ENCODE assay signal across 8 cellular contexts in the genomic region with DNA sequence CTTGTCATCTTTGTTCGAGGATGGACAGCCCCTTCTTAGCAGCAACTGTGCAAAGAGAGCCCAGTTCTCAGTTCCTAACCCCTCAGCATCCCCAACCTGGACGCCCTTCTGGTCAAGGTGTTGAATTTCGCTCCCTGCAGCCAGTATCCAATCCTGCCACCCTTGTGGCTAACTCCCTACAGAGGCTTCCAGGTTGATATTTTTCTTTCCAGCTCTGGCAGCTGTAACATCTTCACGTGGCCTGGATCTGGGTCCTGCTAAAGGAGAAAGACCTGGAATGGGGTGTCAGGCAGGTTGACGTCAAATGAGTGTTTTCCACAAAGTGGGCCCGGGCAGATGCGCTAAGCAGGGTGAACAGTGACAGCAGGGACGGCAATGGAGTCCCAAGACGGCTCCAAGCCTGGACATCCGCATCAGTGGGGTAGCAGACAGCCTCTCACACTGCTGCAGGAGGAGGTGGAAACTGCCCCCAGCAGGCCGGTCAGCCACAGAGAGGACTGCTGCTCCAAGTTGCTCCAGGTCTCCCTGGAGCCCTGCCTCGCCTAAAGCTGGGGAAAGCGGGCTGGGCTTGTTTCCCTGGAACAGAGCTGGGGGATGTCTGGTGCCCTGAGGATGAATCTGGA. TPM values are rescaled to one million over a fixed set of nuclear protein-coding genes. Genes with fewer than 3 reads are reported as not detected.
DNase-seq lines count a peak whose midpoint lies in the region; ATAC-seq lines count a peak whose summit lies in the region.

No MANE protein-coding gene starts in this region.

- peak overlapping the region; percentile 87 for H3K27ac ChIP-seq in temporal lobe (ENCODE audit: low read depth, low read length)

- peak overlapping the region; percentile 86 for H3K27ac Mint-ChIP-seq in T-helper 1 cell treated with Interleukin-12 subunit alpha and Interleukin-12 subunit beta and Interleukin-4 antibody, amounts not matched to agents 30 μg/mL and 1 μg/mL, for 36 hours
- peak overlapping the region; percentile 86 to 91 for H3K27ac Mint-ChIP-seq in activated naive CD4-positive, alpha-beta T cell treated with anti-CD3 and anti-CD28 coated beads, Interleukin-2, amount 50 U/mL, for 72 hours
- H3K27ac Mint-ChIP-seq in immature natural killer cell = peak overlapping the region; percentile 78 to 90 (median 87)

- H3K4me1 Mint-ChIP-seq in T-helper 1 cell treated with Interleukin-12 subunit alpha and Interleukin-12 subunit beta and Interleukin-4 antibody, amounts not matched to agents 30 μg/mL and 1 μg/mL, for 36 hours (ENCODE audit: low read depth) = peaks cover 33% of the 10 kb centered on the region
- H3K4me1 Mint-ChIP-seq in immature natural killer cell = peaks cover 39 to 41% of the 10 kb centered on the region in 2 donors

- no peaks in the 10 kb centered on the region for H3K27me3 Mint-ChIP-seq in T-helper 1 cell treated with Interleukin-12 subunit alpha and Interleukin-12 subunit beta and Interleukin-4 antibody, amounts not matched to agents 30 μg/mL and 1 μg/mL, for 36 hours (ENCODE audit: low read depth)
- H3K27me3 Mint-ChIP-seq in immature natural killer cell (ENCODE audit: low read depth in 3 of 3) = peaks cover 5 to 9% (median 8%) of the 10 kb centered on the region in 3 donors

- peaks cover 26% of the 10 kb centered on the region for H3K36me3 Mint-ChIP-seq in T-helper 1 cell treated with Interleukin-12 subunit alpha and Interleukin-12 subunit beta and Interleukin-4 antibody, amounts not matched to agents 30 μg/mL and 1 μg/mL, for 36 hours (ENCODE audit: low read depth)
- H3K36me3 Mint-ChIP-seq in activated naive CD4-positive, alpha-beta T cell treated with anti-CD3 and anti-CD28 coated beads, Interleukin-2, amount 50 U/mL, for 72 hours = peaks cover 22 to 32% of the 10 kb centered on the region in 2 donors
- peaks cover 0 to 13% (median 5%) of the 10 kb centered on the region in 3 donors for H3K36me3 Mint-ChIP-seq in immature natural killer cell

- no peaks in the 10 kb centered on the region for H3K9me3 Mint-ChIP-seq in T-helper 1 cell treated with Interleukin-12 subunit alpha and Interleukin-12 subunit beta and Interleukin-4 antibody, amounts not matched to agents 30 μg/mL and 1 μg/mL, for 36 hours
- H3K9me3 Mint-ChIP-seq in activated naive CD4-positive, alpha-beta T cell treated with anti-CD3 and anti-CD28 coated beads, Interleukin-2, amount 50 U/mL, for 72 hours = no peaks in the 10 kb centered on the region
- no peaks in the 10 kb centered on the region for H3K9me3 Mint-ChIP-seq in immature natural killer cell

- H3K4me3 Mint-ChIP-seq in T-helper 1 cell treated with Interleukin-12 subunit alpha and Interleukin-12 subunit beta and Interleukin-4 antibody, amounts not matched to agents 30 μg/mL and 1 μg/mL, for 36 hours = peak overlapping the region; percentile 82
- peak overlapping the region; percentile 83 to 89 (median 88) for H3K4me3 Mint-ChIP-seq in immature natural killer cell

- no peak for DNase-seq in T-helper 1 cell
- no peak for DNase-seq in activated naive CD4-positive, alpha-beta T cell treated with anti-CD3 and anti-CD28 coated beads, Interleukin-2, amount 50 U/mL, for 72 hours (ENCODE audit: low spot score in 2 of 2)
- DNase-seq in immature natural killer cell = no peak
- no peak for DNase-seq in UCSD-AML1 (lab: John Stamatoyannopoulos, UW; ENCODE audit: unreplicated experiment)
- no peak for DNase-seq in HPDE6-E6E7 (ENCODE audit: extremely low spot score)

- ATAC-seq in activated naive CD4-positive, alpha-beta T cell treated with anti-CD3 and anti-CD28 coated beads, Interleukin-2, amount 50 U/mL, for 72 hours = no peak
- ATAC-seq in HG03045 (IDR thresholded peaks at IDR 0.05; ENCODE audit: unreplicated experiment) = no peak

RNA-seq across cellular contexts. Expression of gene YTHDF1, which starts 1.0 kb away (rescaled TPM):
- 10 to 100 TPM; 34.7 to 39.1 TPM for total RNA-seq in activated naive CD4-positive, alpha-beta T cell treated with anti-CD3 and anti-CD28 coated beads, Interleukin-2, amount 50 U/mL, for 72 hours
- polyA plus RNA-seq in immature natural killer cell = 10 to 100 TPM; 22.6 to 30.7 (median 24.1) TPM
- 17.9 TPM for total RNA-seq in temporal lobe

RNA-seq across cellular contexts. Expression of gene BIRC7, which starts 18.7 kb away (rescaled TPM):
- under 1 TPM in 1 of 2 donors, not detected in 1; 0.51 TPM for total RNA-seq in activated naive CD4-positive, alpha-beta T cell treated with anti-CD3 and anti-CD28 coated beads, Interleukin-2, amount 50 U/mL, for 72 hours
- polyA plus RNA-seq in immature natural killer cell = not detected
- total RNA-seq in temporal lobe = not detected

RNA-seq across cellular contexts. Expression of gene NKAIN4, which starts 37.3 kb away (rescaled TPM):
- total RNA-seq in activated naive CD4-positive, alpha-beta T cell treated with anti-CD3 and anti-CD28 coated beads, Interleukin-2, amount 50 U/mL, for 72 hours = not detected
- not detected for polyA plus RNA-seq in immature natural killer cell
- total RNA-seq in temporal lobe = 9.6 TPM

RNA-seq across cellular contexts. Expression of gene ARFGAP1, which starts 55.7 kb away (rescaled TPM):
- 100 to 1,000 TPM in 1 of 2 donors, 10 to 100 TPM in 1; 77.2 to 108 TPM for total RNA-seq in activated naive CD4-positive, alpha-beta T cell treated with anti-CD3 and anti-CD28 coated beads, Interleukin-2, amount 50 U/mL, for 72 hours
- polyA plus RNA-seq in immature natural killer cell = 10 to 100 TPM in 2 of 3 donors, 1 to 10 TPM in 1; 8.8 to 20.9 (median 16.5) TPM
- total RNA-seq in temporal lobe = 28.5 TPM

Comparison
In these comparisons a context has a peak if more than half of its experiments do, and no peak if none do; other contexts are left out.
1. RNA of gene NKAIN4, which starts 37.3 kb away (total RNA-seq): 9.6 TPM in temporal lobe (single experiment); not detected in activated naive CD4-positive, alpha-beta T cell treated with anti-CD3 and anti-CD28 coated beads, Interleukin-2, amount 50 U/mL, for 72 hours; every median in the first group is over 10 times any median in the second.
2. Peak in every context shown above with its lines, with median percentiles within 50 percentile points of each other: H3K27ac Mint-ChIP-seq.